In the genomic region with DNA sequence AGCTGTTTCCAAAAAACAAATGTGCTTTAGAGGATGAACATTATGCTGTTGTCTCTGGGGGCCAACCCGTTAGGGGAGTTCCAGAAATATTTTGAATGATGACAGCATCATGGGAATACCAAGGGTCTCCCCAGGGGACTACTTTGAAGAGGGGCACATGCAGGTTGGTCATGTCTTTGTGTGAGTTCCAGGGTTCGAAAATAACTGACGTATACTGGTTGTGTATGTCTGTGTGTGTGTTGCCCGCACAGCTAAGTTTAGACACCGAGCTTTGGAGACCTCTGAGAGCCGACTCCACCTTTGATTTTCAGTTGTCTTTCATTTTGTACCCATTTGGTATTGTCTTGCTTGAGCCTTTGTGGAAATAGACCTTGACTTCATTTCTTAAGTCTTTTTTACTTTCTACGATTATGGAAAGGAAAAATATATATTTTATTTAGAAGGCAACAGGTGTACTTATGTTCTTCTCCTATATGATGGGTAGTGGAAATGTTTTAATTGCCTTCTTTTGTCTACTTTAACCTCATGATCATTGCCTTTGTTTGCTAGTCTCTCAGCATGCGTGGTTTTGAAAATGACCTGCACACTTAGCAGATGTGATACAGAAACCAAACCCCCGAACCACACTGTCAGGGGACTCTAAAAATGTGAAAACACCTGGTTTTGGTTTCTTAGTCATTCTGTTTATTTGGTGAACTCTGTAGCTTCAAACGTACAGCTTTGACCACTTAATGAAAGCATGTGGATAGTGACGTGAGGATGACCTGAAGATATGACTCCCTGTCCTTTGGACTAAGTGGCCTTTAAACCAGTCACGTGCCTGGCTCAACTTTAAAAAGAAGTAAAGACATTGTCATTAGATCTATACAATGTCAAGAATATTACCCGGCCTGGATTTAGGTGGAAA, we compare ENCODE assay signal across 1 cellular context.
TF ChIP-seq lines count a peak whose summit lies in the region.

No MANE protein-coding gene starts in this region.

TF ChIP-seq in GM12878, 131 proteins besides CTCF, POLR2A, EP300 and RAD21 (continued from another document):
- TF ChIP-seq, protein P1, sequence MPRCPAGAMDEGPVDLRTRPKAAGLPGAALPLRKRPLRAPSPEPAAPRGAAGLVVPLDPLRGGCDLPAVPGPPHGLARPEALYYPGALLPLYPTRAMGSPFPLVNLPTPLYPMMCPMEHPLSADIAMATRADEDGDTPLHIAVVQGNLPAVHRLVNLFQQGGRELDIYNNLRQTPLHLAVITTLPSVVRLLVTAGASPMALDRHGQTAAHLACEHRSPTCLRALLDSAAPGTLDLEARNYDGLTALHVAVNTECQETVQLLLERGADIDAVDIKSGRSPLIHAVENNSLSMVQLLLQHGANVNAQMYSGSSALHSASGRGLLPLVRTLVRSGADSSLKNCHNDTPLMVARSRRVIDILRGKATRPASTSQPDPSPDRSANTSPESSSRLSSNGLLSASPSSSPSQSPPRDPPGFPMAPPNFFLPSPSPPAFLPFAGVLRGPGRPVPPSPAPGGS (IDR thresholded peaks at IDR 0.05; ENCODE audit: borderline replicate concordance, insufficient read depth, low read depth, low read length, poor library complexity, severe bottlenecking) = peak; percentile 75
- TF ChIP-seq YBX1 (IDR thresholded peaks at IDR 0.05) = peak; percentile 83; the same call in 1 of the 2 replicates
- TF ChIP-seq MTA3 (IDR thresholded peaks at IDR 0.05; ENCODE audit: borderline replicate concordance, low read length) = peak; percentile 78; the same call in 1 of the 2 replicates
- TF ChIP-seq, protein P2, sequence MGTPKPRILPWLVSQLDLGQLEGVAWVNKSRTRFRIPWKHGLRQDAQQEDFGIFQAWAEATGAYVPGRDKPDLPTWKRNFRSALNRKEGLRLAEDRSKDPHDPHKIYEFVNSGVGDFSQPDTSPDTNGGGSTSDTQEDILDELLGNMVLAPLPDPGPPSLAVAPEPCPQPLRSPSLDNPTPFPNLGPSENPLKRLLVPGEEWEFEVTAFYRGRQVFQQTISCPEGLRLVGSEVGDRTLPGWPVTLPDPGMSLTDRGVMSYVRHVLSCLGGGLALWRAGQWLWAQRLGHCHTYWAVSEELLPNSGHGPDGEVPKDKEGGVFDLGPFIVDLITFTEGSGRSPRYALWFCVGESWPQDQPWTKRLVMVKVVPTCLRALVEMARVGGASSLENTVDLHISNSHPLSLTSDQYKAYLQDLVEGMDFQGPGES (IDR thresholded peaks at IDR 0.05) = no peak
- TF ChIP-seq NFIC (IDR thresholded peaks at IDR 0.05; ENCODE audit: low read depth, low read length) = peak; percentile 95
- peak; percentile 84; the same call in 1 of the 3 replicates for TF ChIP-seq POU2F2 (IDR thresholded peaks at IDR 0.05; ENCODE audit: borderline replicate concordance, low read depth, low read length)
- TF ChIP-seq NRF1 (conservative IDR thresholded peaks at IDR 0.05; ENCODE audit: low read depth, low read length) = no peak
- no peak for TF ChIP-seq CHD1 (IDR thresholded peaks at IDR 0.05; ENCODE audit: low read depth, low read length)
- no peak for TF ChIP-seq CHD4 (IDR thresholded peaks at IDR 0.05)
- TF ChIP-seq ESRRA (IDR thresholded peaks at IDR 0.05; ENCODE audit: low read length) = no peak; the same call in 1 of the 2 replicates
- peak; percentile 94 for TF ChIP-seq FOXM1 (IDR thresholded peaks at IDR 0.05; ENCODE audit: low read depth, low read length)
- peak; percentile 61 for TF ChIP-seq FOXK2 (IDR thresholded peaks at IDR 0.05)
- TF ChIP-seq RBBP5 (conservative IDR thresholded peaks at IDR 0.05) = peak; percentile 97; the same call in 1 of the 2 replicates
- TF ChIP-seq, protein P3, sequence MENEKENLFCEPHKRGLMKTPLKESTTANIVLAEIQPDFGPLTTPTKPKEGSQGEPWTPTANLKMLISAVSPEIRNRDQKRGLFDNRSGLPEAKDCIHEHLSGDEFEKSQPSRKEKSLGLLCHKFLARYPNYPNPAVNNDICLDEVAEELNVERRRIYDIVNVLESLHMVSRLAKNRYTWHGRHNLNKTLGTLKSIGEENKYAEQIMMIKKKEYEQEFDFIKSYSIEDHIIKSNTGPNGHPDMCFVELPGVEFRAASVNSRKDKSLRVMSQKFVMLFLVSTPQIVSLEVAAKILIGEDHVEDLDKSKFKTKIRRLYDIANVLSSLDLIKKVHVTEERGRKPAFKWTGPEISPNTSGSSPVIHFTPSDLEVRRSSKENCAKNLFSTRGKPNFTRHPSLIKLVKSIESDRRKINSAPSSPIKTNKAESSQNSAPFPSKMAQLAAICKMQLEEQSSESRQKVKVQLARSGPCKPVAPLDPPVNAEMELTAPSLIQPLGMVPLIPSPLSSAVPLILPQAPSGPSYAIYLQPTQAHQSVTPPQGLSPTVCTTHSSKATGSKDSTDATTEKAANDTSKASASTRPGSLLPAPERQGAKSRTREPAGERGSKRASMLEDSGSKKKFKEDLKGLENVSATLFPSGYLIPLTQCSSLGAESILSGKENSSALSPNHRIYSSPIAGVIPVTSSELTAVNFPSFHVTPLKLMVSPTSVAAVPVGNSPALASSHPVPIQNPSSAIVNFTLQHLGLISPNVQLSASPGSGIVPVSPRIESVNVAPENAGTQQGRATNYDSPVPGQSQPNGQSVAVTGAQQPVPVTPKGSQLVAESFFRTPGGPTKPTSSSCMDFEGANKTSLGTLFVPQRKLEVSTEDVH (IDR thresholded peaks at IDR 0.05; ENCODE audit: low read depth, partially characterized antibody) = peak; percentile 85
- TF ChIP-seq NR2C2 (IDR thresholded peaks at IDR 0.05; ENCODE audit: borderline replicate concordance, control insufficient read depth, insufficient read length, low read depth) = no peak
- peak; percentile 75 for TF ChIP-seq JUNB (IDR thresholded peaks at IDR 0.05)
- peak; percentile 93 for TF ChIP-seq PAX5 (IDR thresholded peaks at IDR 0.05; ENCODE audit: borderline replicate concordance, low read depth, low read length)
- peak; percentile 93 for TF ChIP-seq TBL1XR1 (IDR thresholded peaks at IDR 0.05; ENCODE audit: low read depth, low read length)
- peak; percentile 33 for TF ChIP-seq KLF5 (IDR thresholded peaks at IDR 0.05; ENCODE audit: partially characterized antibody)
- no peak for TF ChIP-seq CEBPZ (IDR thresholded peaks at IDR 0.05; ENCODE audit: low read depth, low read length)
- no peak for TF ChIP-seq BRCA1 (IDR thresholded peaks at IDR 0.05; ENCODE audit: low read depth, low read length)
- TF ChIP-seq, protein P4, sequence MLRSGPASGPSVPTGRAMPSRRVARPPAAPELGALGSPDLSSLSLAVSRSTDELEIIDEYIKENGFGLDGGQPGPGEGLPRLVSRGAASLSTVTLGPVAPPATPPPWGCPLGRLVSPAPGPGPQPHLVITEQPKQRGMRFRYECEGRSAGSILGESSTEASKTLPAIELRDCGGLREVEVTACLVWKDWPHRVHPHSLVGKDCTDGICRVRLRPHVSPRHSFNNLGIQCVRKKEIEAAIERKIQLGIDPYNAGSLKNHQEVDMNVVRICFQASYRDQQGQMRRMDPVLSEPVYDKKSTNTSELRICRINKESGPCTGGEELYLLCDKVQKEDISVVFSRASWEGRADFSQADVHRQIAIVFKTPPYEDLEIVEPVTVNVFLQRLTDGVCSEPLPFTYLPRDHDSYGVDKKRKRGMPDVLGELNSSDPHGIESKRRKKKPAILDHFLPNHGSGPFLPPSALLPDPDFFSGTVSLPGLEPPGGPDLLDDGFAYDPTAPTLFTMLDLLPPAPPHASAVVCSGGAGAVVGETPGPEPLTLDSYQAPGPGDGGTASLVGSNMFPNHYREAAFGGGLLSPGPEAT (IDR thresholded peaks at IDR 0.05; ENCODE audit: low read depth) = peak; percentile 92
- TF ChIP-seq ZNF24 (IDR thresholded peaks at IDR 0.05) = peak; percentile 82
- peak; percentile 76; the same call in 1 of the 2 replicates for TF ChIP-seq IKZF1 (conservative IDR thresholded peaks at IDR 0.05)
